In genomic region chr2:231412616-231412963, GRCh38 we compare ENCODE assay signal across 8 cellular contexts. TPM values are rescaled to one million over a fixed set of nuclear protein-coding genes. Genes with fewer than 3 reads are reported as not detected.
DNase-seq lines count a peak whose midpoint lies in the region; ATAC-seq and TF ChIP-seq lines count a peak whose summit lies in the region.

No MANE protein-coding gene starts in this region.

- H3K14ac ChIP-seq in IMR-90 (replicated peaks; ENCODE audit: low read depth, low read length): peak overlapping the region; percentile 94

- H3K36me3 ChIP-seq in CD8-positive, alpha-beta T cell (ENCODE audit: insufficient read depth, low read length): no peaks in the 10 kb centered on the region
- H3K36me3 ChIP-seq in IMR-90 (ENCODE audit: control insufficient read depth, insufficient read depth, low read length): no peaks in the 10 kb centered on the region

- DNase-seq in CD8-positive, alpha-beta T cell: no peak
- DNase-seq in IMR-90 (no peak), epithelial cell of esophagus (ENCODE audit: low read depth) (no peak), osteocyte (ENCODE audit: extremely low spot score, unreplicated experiment) (no peak), HuH-7 (ENCODE audit: low spot score) (no peak), GDM1 (lab: John Stamatoyannopoulos, UW) (no peak), activated gamma-delta T cell treated with Interleukin-2 at 50 U/mL for 16 hours (no peak)
- no peak for DNase-seq in activated CD4-positive, CD25-positive, alpha-beta regulatory T cell treated with anti-CD3 and anti-CD28 coated beads, Interleukin-2, amount 50 U/mL, for 72 hours

- H2AFZ ChIP-seq in IMR-90 (replicated peaks; ENCODE audit: low read length, poor library complexity): peak overlapping the region; percentile 95

- peaks cover 5% of the 10 kb centered on the region for H3K9me3 Mint-ChIP-seq in CD8-positive, alpha-beta T cell
- H3K9me3 Mint-ChIP-seq in osteocyte (ENCODE audit: unreplicated experiment): peaks cover 4% of the 10 kb centered on the region

- TF ChIP-seq CTCF in CD8-positive, alpha-beta T cell (IDR thresholded peaks at IDR 0.05): no peak
- TF ChIP-seq CTCF in IMR-90 (conservative IDR thresholded peaks at IDR 0.05; ENCODE audit: low read depth, low read length): no peak
- no peak for TF ChIP-seq CTCF in epithelial cell of esophagus (IDR thresholded peaks at IDR 0.05; ENCODE audit: insufficient read depth, low read depth, low read length, missing control alignments)
- no peak for TF ChIP-seq CTCF in osteocyte (IDR thresholded peaks at IDR 0.05)

- intact Hi-C loops in CD8-positive, alpha-beta T cell (cut with DNase I, micrococcal nuclease): loop anchor here (1.0 to 10.0 kb wide), 6 partner anchors 40 to 308 kb away; no protein-coding TSS in a partner anchor
- intact Hi-C loops in IMR-90 (cut with micrococcal nuclease): loop anchor here (1.0 to 2.0 kb wide), 5 partner anchors 40 to 510 kb away; no protein-coding TSS in a partner anchor

- H3K4ac ChIP-seq in IMR-90 (ENCODE audit: low read depth, low read length): peak overlapping the region; percentile 75

- 0 out of 2 replicates have a peak overlapping the region, but pooled peaks have one; percentile 67 for H3K23ac ChIP-seq in IMR-90 (ENCODE audit: low read depth, low read length)

- H2BK120ac ChIP-seq in IMR-90 (ENCODE audit: low read depth, low read length): peak overlapping the region; percentile 83

- no peaks in the 10 kb centered on the region for H3K9me3 ChIP-seq in CD8-positive, alpha-beta T cell (ENCODE audit: low read length)
- H3K9me3 ChIP-seq in IMR-90 (ENCODE audit: control insufficient read depth, insufficient read depth, low read length): no peaks in the 10 kb centered on the region

- CTCF ChIA-PET in CD8-positive, alpha-beta T cell (lab: Charles Lee): interaction anchor here (0.7 to 1.6 kb wide), 7 partner anchors 9 to 311 kb away, joined by 3 to 4 read pairs (median 4); no protein-coding TSS in a partner anchor
- CTCF ChIA-PET in IMR-90 (lab: Yijun Ruan, JAX): interaction anchor here (0.5 to 1.9 kb wide), 17 partner anchors 12 to 309 kb away, joined by 3 to 7 read pairs (median 3); no protein-coding TSS in a partner anchor

- H3K4me1 Mint-ChIP-seq in CD8-positive, alpha-beta T cell (ENCODE audit: low read depth): peaks cover 6% of the 10 kb centered on the region
- peaks cover 24% of the 10 kb centered on the region for H3K4me1 Mint-ChIP-seq in osteocyte (ENCODE audit: unreplicated experiment)

- H3K36me3 Mint-ChIP-seq in CD8-positive, alpha-beta T cell: peaks cover 2% of the 10 kb centered on the region
- H3K36me3 Mint-ChIP-seq in osteocyte (ENCODE audit: unreplicated experiment): no peaks in the 10 kb centered on the region

- H3K4me2 ChIP-seq in IMR-90 (ENCODE audit: low read depth, low read length): peak overlapping the region; percentile 68

- in situ Hi-C loops in IMR-90 (cut with MboI; ENCODE audit: low sequenced_read_pairs): loop anchor here (5.0 to 10.0 kb wide), 3 partner anchors 115 to 308 kb away; no protein-coding TSS in a partner anchor

- H2BK15ac ChIP-seq in IMR-90 (ENCODE audit: low read depth, low read length): peak overlapping the region; percentile 57; the same call in 1 of the 3 replicates

- no peak for ATAC-seq in CD8-positive, alpha-beta T cell
- peak; percentile 3 for ATAC-seq in IMR-90 (ENCODE audit: low read depth)

- H3K9me1 ChIP-seq in IMR-90 (ENCODE audit: insufficient read depth, low read length): no peaks in the 10 kb centered on the region

- H3K27ac ChIP-seq in CD8-positive, alpha-beta T cell (ENCODE audit: low read depth, low read length): no peak overlapping the region
- H3K27ac ChIP-seq in IMR-90 (ENCODE audit: insufficient read depth, low read length): no peak overlapping the region

- H3K4me1 ChIP-seq in CD8-positive, alpha-beta T cell (ENCODE audit: insufficient read depth, low read length): peaks cover 5% of the 10 kb centered on the region
- H3K4me1 ChIP-seq in IMR-90 (ENCODE audit: control insufficient read depth, insufficient read depth, low read length): 0 out of 2 replicates have a peak, but pooled peaks cover 3% of the 10 kb centered on the region

- no peak for TF ChIP-seq POLR2A in IMR-90 (IDR thresholded peaks at IDR 0.05; ENCODE audit: low read depth, low read length)

- dilution Hi-C loops in IMR-90 (cut with HindIII; ENCODE audit: low sequenced_read_pairs, unreplicated experiment): no loop called here

- TF ChIP-seq RAD21 in IMR-90 (IDR thresholded peaks at IDR 0.05; ENCODE audit: low read length): no peak

- H3K18ac ChIP-seq in IMR-90 (ENCODE audit: low read depth, low read length): no peak overlapping the region

- peak overlapping the region; percentile 12; the same call in 1 of the 2 replicates for H3K9ac ChIP-seq in IMR-90 (ENCODE audit: low read depth, low read length)

- no peak overlapping the region for H2BK5ac ChIP-seq in IMR-90 (ENCODE audit: low read depth, low read length, poor library complexity, severe bottlenecking)

- no peak overlapping the region for H4K5ac ChIP-seq in IMR-90 (ENCODE audit: low read depth, low read length)

- H4K20me1 ChIP-seq in IMR-90 (ENCODE audit: insufficient read depth, low read length): no peaks in the 10 kb centered on the region

- H2AK9ac ChIP-seq in IMR-90 (replicated peaks; ENCODE audit: low read depth, low read length, poor library complexity): peak overlapping the region; percentile 58

- no peak overlapping the region for H3K56ac ChIP-seq in IMR-90 (ENCODE audit: extremely low read depth, insufficient read depth, low read length)

- WGBS in IMR-90 (ENCODE audit: extremely low coverage in 2 of 2, insufficient read length in 1 of 2), 2 experiments: no CpG with 5 or more reads among the region's 9 CpGs

- POLR2A ChIA-PET in CD8-positive, alpha-beta T cell (lab: Charles Lee): no interaction called here
- POLR2A ChIA-PET in IMR-90 (lab: Charles Lee; ENCODE audit: unreplicated experiment): no interaction called here

- no peaks in the 10 kb centered on the region for H3K79me1 ChIP-seq in IMR-90 (ENCODE audit: low read depth in 1 of 2, low read length in 2 of 2)

- H3K27ac Mint-ChIP-seq in CD8-positive, alpha-beta T cell: no peak overlapping the region
- no peak overlapping the region for H3K27ac Mint-ChIP-seq in osteocyte (ENCODE audit: unreplicated experiment)

- no peak overlapping the region for H2AK5ac ChIP-seq in IMR-90 (ENCODE audit: low read depth, low read length)

- H4K91ac ChIP-seq in IMR-90 (ENCODE audit: insufficient read depth, low read depth, low read length): peak overlapping the region; percentile 51; the same call in 1 of the 2 replicates

- peak overlapping the region; percentile 56 for H3K4me3 Mint-ChIP-seq in CD8-positive, alpha-beta T cell
- H3K4me3 Mint-ChIP-seq in osteocyte (ENCODE audit: unreplicated experiment): peak overlapping the region; percentile 68

- peak overlapping the region; percentile 19 to 81; a peak in 2 of 4 replicates for H4K8ac ChIP-seq in IMR-90 (ENCODE audit: low read depth in 2 of 2, low read length in 2 of 2)

- no peak overlapping the region for H3K4me3 ChIP-seq in CD8-positive, alpha-beta T cell (ENCODE audit: low read depth, low read length)
- H3K4me3 ChIP-seq in IMR-90 (ENCODE audit: insufficient read depth, low read depth, low read length) (no peak overlapping the region), epithelial cell of esophagus (ENCODE audit: low read length) (peak overlapping the region; percentile 43)

- H3K27me3 Mint-ChIP-seq in CD8-positive, alpha-beta T cell (ENCODE audit: low read depth): peaks cover 34% of the 10 kb centered on the region
- no peaks in the 10 kb centered on the region for H3K27me3 Mint-ChIP-seq in osteocyte (ENCODE audit: unreplicated experiment)

- H2BK20ac ChIP-seq in IMR-90 (ENCODE audit: low read depth, low read length): peak overlapping the region; percentile 87

- BruUV-seq in IMR-90 (replicated peaks; lab: Mats Ljungman, UMichigan): no TSS peak

- H3K27me3 ChIP-seq in CD8-positive, alpha-beta T cell (ENCODE audit: insufficient read depth, low read length): peaks cover 11% of the 10 kb centered on the region
- no peaks in the 10 kb centered on the region for H3K27me3 ChIP-seq in IMR-90 (ENCODE audit: control insufficient read depth, insufficient read depth, low read length)

TF ChIP-seq in IMR-90, 13 proteins besides CTCF, POLR2A, EP300 and RAD21 (continues in another document):
- TF ChIP-seq RCOR1 (IDR thresholded peaks at IDR 0.05; ENCODE audit: insufficient replicate concordance, low read length): no peak
- no peak for TF ChIP-seq MAZ (IDR thresholded peaks at IDR 0.05; ENCODE audit: borderline replicate concordance, low read depth, low read length)
- no peak for TF ChIP-seq NFE2L2 (IDR thresholded peaks at IDR 0.05; ENCODE audit: low read depth, low read length)
- no peak for TF ChIP-seq MXI1 (IDR thresholded peaks at IDR 0.05; ENCODE audit: borderline replicate concordance, low read depth, low read length)
- TF ChIP-seq, protein P1, sequence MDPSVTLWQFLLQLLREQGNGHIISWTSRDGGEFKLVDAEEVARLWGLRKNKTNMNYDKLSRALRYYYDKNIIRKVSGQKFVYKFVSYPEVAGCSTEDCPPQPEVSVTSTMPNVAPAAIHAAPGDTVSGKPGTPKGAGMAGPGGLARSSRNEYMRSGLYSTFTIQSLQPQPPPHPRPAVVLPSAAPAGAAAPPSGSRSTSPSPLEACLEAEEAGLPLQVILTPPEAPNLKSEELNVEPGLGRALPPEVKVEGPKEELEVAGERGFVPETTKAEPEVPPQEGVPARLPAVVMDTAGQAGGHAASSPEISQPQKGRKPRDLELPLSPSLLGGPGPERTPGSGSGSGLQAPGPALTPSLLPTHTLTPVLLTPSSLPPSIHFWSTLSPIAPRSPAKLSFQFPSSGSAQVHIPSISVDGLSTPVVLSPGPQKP (IDR thresholded peaks at IDR 0.05; ENCODE audit: borderline replicate concordance, low read depth, low read length): no peak
- TF ChIP-seq CEBPB (IDR thresholded peaks at IDR 0.05; ENCODE audit: low read depth, low read length): no peak
- no peak for TF ChIP-seq SMC3 (IDR thresholded peaks at IDR 0.05; ENCODE audit: low read depth, low read length)
- TF ChIP-seq CHD1 (IDR thresholded peaks at IDR 0.05; ENCODE audit: low read depth, low read length): no peak

RNA-seq across cellular contexts. Expression of gene B3GNT7, which starts 17.1 kb away (rescaled TPM):
- total RNA-seq in CD8-positive, alpha-beta T cell: 1 to 10 TPM; 2.7 to 3.4 TPM
- total RNA-seq in IMR-90 (2012; rRNA removed) (under 0.01 TPM in 2 replicates), osteocyte (1.1 and 1.5 TPM in 2 replicates)
- 0.03 and 0.07 TPM in 2 replicates for polyA plus RNA-seq in IMR-90 (2012; rRNA removed)
- polyA plus RNA-seq in IMR-90 (2012; cell fraction: cytosol; rRNA removed): 0.04 and 0.51 TPM in 2 replicates
- 0.13 and 0.33 TPM in 2 replicates for polyA plus RNA-seq in IMR-90 (2012; cell fraction: nucleus; rRNA removed; ENCODE audit: low replicate concordance)

RNA-seq across cellular contexts. Expression of gene NCL, which starts 51.7 kb away (rescaled TPM):
- 100 to 1,000 TPM; 390 to 394 TPM for total RNA-seq in CD8-positive, alpha-beta T cell
- total RNA-seq in IMR-90 (2012; rRNA removed) (289 and 506 TPM in 2 replicates), osteocyte (407 and 421 TPM in 2 replicates)
- polyA plus RNA-seq in IMR-90 (2012; rRNA removed): 215 and 267 TPM in 2 replicates
- 29.1 and 31.1 TPM in 2 replicates for polyA plus RNA-seq in IMR-90 (2012; cell fraction: cytosol; rRNA removed)
- polyA plus RNA-seq in IMR-90 (2012; cell fraction: nucleus; rRNA removed; ENCODE audit: low replicate concordance): 20.1 and 129 TPM in 2 replicates
